In genomic region chr1:31299365-31299764, GRCh38 we compare ENCODE assay signal across 1 cellular context.
TF ChIP-seq lines count a peak whose summit lies in the region.

No MANE protein-coding gene starts in this region.

TF ChIP-seq in endothelial cell of umbilical vein, 7 proteins besides CTCF, POLR2A, EP300 and RAD21:
- TF ChIP-seq FOS (IDR thresholded peaks at IDR 0.05; ENCODE audit: borderline replicate concordance, insufficient read depth, low read length) (peak; percentile 62), GATA2 (IDR thresholded peaks at IDR 0.05; ENCODE audit: insufficient read depth, insufficient read length, low read depth, low read length) (no peak)
